13 cellular contexts compared by ENCODE assay signal in the genomic region with DNA sequence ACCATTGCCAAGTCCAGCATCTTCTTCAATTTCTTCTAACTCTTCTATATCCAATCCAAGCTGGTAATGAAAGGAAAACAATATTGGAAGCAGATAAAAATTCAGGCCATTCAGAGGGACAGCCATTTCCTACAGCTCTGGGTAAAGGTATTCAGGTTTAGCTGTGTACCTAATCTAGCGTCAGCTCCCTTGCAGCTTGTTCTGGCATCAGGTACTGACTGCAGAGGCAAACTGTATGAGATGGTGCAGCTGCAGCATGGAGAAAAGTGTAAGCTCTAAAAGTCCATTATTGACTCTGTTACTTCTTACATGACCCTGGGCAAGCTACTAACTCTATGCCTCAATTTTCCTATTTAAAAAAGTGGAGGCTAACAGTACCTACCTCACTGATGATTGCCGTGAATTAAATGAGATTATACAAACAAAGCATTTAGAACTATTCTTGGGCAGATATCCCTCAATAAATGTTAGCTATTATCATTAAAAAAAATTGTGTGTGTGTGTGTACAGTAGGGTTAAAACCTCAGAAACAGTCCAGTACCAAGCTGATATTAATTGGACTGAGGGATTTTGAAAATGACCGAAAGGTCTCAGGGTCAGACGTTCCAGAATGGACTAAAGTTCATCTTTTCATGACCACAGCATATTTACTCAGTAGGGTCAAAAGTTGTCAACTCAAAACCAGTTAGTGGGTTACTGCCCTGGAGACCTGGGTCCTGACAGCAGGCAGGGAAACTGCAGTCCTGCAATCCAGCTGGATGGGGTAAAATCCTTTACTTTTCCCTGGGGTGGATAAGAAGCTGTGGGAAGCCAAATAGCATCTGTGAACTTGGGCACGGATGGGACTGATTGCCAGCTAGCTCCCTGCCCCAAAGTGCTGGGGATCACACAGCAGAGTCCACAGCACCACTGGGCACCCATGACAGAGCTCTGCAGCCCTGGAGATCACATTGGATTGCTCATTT. TPM values are rescaled to one million over a fixed set of nuclear protein-coding genes. Genes with fewer than 3 reads are reported as not detected.
DNase-seq lines count a peak whose midpoint lies in the region; ATAC-seq and TF ChIP-seq lines count a peak whose summit lies in the region.
"Had no signal": no experiment of that assay in that cellular context is flagged by ENCODE, and none has a peak within 500 bp of the region (broad histone marks: within the 10 kb centered on the region; RNA-seq: fewer than 3 reads in every experiment).

No MANE protein-coding gene starts in this region.

- no peaks in the 10 kb centered on the region for H3K79me2 ChIP-seq in trophoblast cell (ENCODE audit: control insufficient read depth, insufficient read depth, low read length, poor library complexity)

- POLR2A ChIA-PET in HEK293 (lab: Yijun Ruan, JAX), result no interaction called here

- H2BK5ac ChIP-seq in trophoblast cell (ENCODE audit: low read depth, low read length, poor library complexity), result no peak overlapping the region

- H3K4me2 ChIP-seq in trophoblast cell (ENCODE audit: low read length), result no peak overlapping the region
- H3K4me2 ChIP-seq: BLaER1 had no signal

- no peak overlapping the region for H4K91ac ChIP-seq in trophoblast cell (ENCODE audit: low read depth, low read length)

- CTCF ChIA-PET in HEK293 (lab: Yijun Ruan, JAX), result interaction anchor here (0.9 kb wide), 1 partner anchor 20 kb away, joined by 3 read pairs; no protein-coding TSS in a partner anchor

- H3K9me3 ChIP-seq in HEK293 (ENCODE audit: control insufficient read depth, insufficient read depth, low read depth, low read length) (no peaks in the 10 kb centered on the region), RWPE2 (ENCODE audit: severe bottlenecking) (no peaks in the 10 kb centered on the region), trophoblast cell (ENCODE audit: insufficient read depth, low read depth, low read length) (no peaks in the 10 kb centered on the region), prostate gland (no peaks in the 10 kb centered on the region)
- H3K9me3 ChIP-seq: BLaER1 had no signal

- H3K4me3 ChIP-seq in HEK293 (ENCODE audit: low read depth, low read length) (no peak overlapping the region), RWPE2 (ENCODE audit: severe bottlenecking) (no peak overlapping the region), trophoblast cell (ENCODE audit: low read depth, low read length) (no peak overlapping the region), prostate gland (no peak overlapping the region)
- H3K4me3 ChIP-seq: BLaER1 had no signal

- DNase-seq in RWPE2 (ENCODE audit: low spot score), result no peak
- peak; percentile 73 for DNase-seq in left lobe of liver (ENCODE audit: low spot score)
- DNase-seq in sciatic nerve (ENCODE audit: low spot score), result no peak
- DNase-seq in stimulated activated CD4-positive, alpha-beta T cell treated with anti-CD3 and anti-CD28 coated beads, Interleukin-4, amount 100 ng/mL, for 4 hours, result no peak
- no peak for DNase-seq in trophoblast cell
- DNase-seq in prostate gland (ENCODE audit: low spot score), result no peak
- DNase-seq: 8988T; AML-193; CD4-positive, CD25-positive, alpha-beta regulatory T cell; GOT3 had no signal

- TF ChIP-seq POLR2A in prostate gland (IDR thresholded peaks at IDR 0.05), result no peak

- no peak overlapping the region for H3K23ac ChIP-seq in trophoblast cell (ENCODE audit: low read length)

- H4K12ac ChIP-seq in trophoblast cell (ENCODE audit: low read depth, low read length), result no peak overlapping the region

- WGBS in trophoblast cell (ENCODE audit: extremely low coverage, insufficient coverage, insufficient read length), result no CpG with 5 or more reads among the region's 5 CpGs
- WGBS in prostate gland, result 77% methylated on average over 5 of the region's 5 CpGs

- no peaks in the 10 kb centered on the region for H3K27me3 ChIP-seq in RWPE2 (ENCODE audit: insufficient read depth, poor library complexity, severe bottlenecking)
- no peaks in the 10 kb centered on the region for H3K27me3 ChIP-seq in trophoblast cell (ENCODE audit: insufficient read depth, low read length)
- H3K27me3 ChIP-seq in prostate gland (replicated peaks; ENCODE audit: insufficient read depth), result no peaks in the 10 kb centered on the region
- H3K27me3 ChIP-seq: BLaER1 had no signal

- no peaks in the 10 kb centered on the region for H3K4me1 ChIP-seq in HEK293 (ENCODE audit: control insufficient read depth, insufficient read depth, low read length)
- H3K4me1 ChIP-seq in RWPE2 (ENCODE audit: insufficient read depth, poor library complexity, severe bottlenecking), result peaks cover 40% of the 10 kb centered on the region
- no peaks in the 10 kb centered on the region for H3K4me1 ChIP-seq in trophoblast cell (ENCODE audit: control insufficient read depth in 1 of 2, insufficient read depth in 2 of 2, low read length in 2 of 2)
- H3K4me1 ChIP-seq in prostate gland (replicated peaks), result no peaks in the 10 kb centered on the region
- H3K4me1 ChIP-seq: BLaER1 had no signal

- no peak overlapping the region for H3K4ac ChIP-seq in trophoblast cell (ENCODE audit: low read depth, low read length)

- H2AK5ac ChIP-seq in trophoblast cell (ENCODE audit: low read length), result no peak overlapping the region

- H3K14ac ChIP-seq in trophoblast cell (ENCODE audit: low read length), result no peak overlapping the region

- H4K8ac ChIP-seq in trophoblast cell (ENCODE audit: low read depth, low read length), result no peak overlapping the region

- H3K27ac ChIP-seq in HEK293 (ENCODE audit: extremely low read depth, low read depth, low read length), result no peak overlapping the region
- H3K27ac ChIP-seq in RWPE2 (ENCODE audit: poor library complexity, severe bottlenecking), result peak overlapping the region; percentile 84
- H3K27ac ChIP-seq in trophoblast cell (ENCODE audit: low read depth, low read length), result no peak overlapping the region
- H3K27ac ChIP-seq in prostate gland, result no peak overlapping the region
- H3K27ac ChIP-seq: BLaER1 had no signal

- no peak overlapping the region for H2BK12ac ChIP-seq in trophoblast cell (ENCODE audit: low read length)

- H3K79me1 ChIP-seq in trophoblast cell (ENCODE audit: low read length), result no peaks in the 10 kb centered on the region

- H3K18ac ChIP-seq in trophoblast cell (ENCODE audit: low read length), result no peak overlapping the region

- TF ChIP-seq CTCF in HEK293 (tag by site-specific recombination; IDR thresholded peaks at IDR 0.05) (no peak), RWPE2 (IDR thresholded peaks at IDR 0.05; ENCODE audit: poor library complexity, severe bottlenecking) (no peak), prostate gland (IDR thresholded peaks at IDR 0.05) (no peak)

- ATAC-seq in RWPE2 (ENCODE audit: low read depth), result no peak
- peak; percentile 91 for ATAC-seq in left lobe of liver
- peak; percentile 36 for ATAC-seq in sciatic nerve
- no peak for ATAC-seq in GM21717 (IDR thresholded peaks at IDR 0.05; ENCODE audit: unreplicated experiment)

- peaks cover 11 to 64% of the 10 kb centered on the region in 2 experiments; a peak in 2 of 3 replicates for H3K36me3 ChIP-seq in HEK293 (ENCODE audit: control insufficient read depth in 2 of 2, insufficient read depth in 1 of 2, low read length in 2 of 2)
- H3K36me3 ChIP-seq in RWPE2 (ENCODE audit: low read depth), result peaks cover 79% of the 10 kb centered on the region
- no peaks in the 10 kb centered on the region for H3K36me3 ChIP-seq in trophoblast cell (ENCODE audit: control insufficient read depth in 1 of 2, insufficient read depth in 2 of 2, low read length in 2 of 2)
- no peaks in the 10 kb centered on the region for H3K36me3 ChIP-seq in prostate gland
- H3K36me3 ChIP-seq: BLaER1 had no signal

- no peak overlapping the region for H2BK120ac ChIP-seq in trophoblast cell (ENCODE audit: insufficient read depth, low read length, poor library complexity)

- no peak overlapping the region for H2AFZ ChIP-seq in trophoblast cell (ENCODE audit: insufficient read depth, low read length, poor library complexity)

- no peak overlapping the region for H3K9ac ChIP-seq in trophoblast cell (ENCODE audit: low read length)
- H3K9ac ChIP-seq: BLaER1 had no signal

- intact Hi-C loops in sciatic nerve (cut with DNase I), result no loop called here
- intact Hi-C loops in prostate gland (cut with DNase I), result no loop called here

TF ChIP-seq in HEK293, 187 proteins besides CTCF, POLR2A, EP300 and RAD21:
- no peak for TF ChIP-seq ZNF791 (tag by site-specific recombination; IDR thresholded peaks at IDR 0.05)
- TF ChIP-seq FEZF1 (tag by site-specific recombination; IDR thresholded peaks at IDR 0.05), result no peak
- TF ChIP-seq ZIC2 (tag by site-specific recombination; IDR thresholded peaks at IDR 0.05), result 0 out of 2 replicates have a peak, but pooled peaks have one; percentile 13

RNA-seq across cellular contexts. Expression of gene PYGL, which starts 8.9 kb away (rescaled TPM):
- total RNA-seq in left lobe of liver (99.1 TPM), sciatic nerve (72.1 TPM), prostate gland (10 to 100 TPM; 15.4 to 23.6 TPM)
- polyA plus RNA-seq in trophoblast cell (2013), result 14.9 and 16.2 TPM in 2 replicates

Comparison
In these comparisons a context has a peak if more than half of its experiments do, and no peak if none do; other contexts are left out.
1. ATAC-seq: peak in left lobe of liver (single experiment) and sciatic nerve (single experiment); none in RWPE2 (single experiment) and GM21717 (single experiment).